ENCODE assay signal across 1 cellular context in genomic region chr9:111360881-111361280, GRCh38.
TF ChIP-seq lines count a peak whose summit lies in the region.

No MANE protein-coding gene starts in this region.

TF ChIP-seq in GM12878, 131 proteins besides CTCF, POLR2A, EP300 and RAD21 (continued from another document):
- TF ChIP-seq IRF5 (IDR thresholded peaks at IDR 0.05; ENCODE audit: borderline replicate concordance) (no peak), NBN (IDR thresholded peaks at IDR 0.05) (0 out of 2 replicates have a peak, but pooled peaks have one; percentile 29), MEF2B (IDR thresholded peaks at IDR 0.05; ENCODE audit: partially characterized antibody, poor library complexity, severe bottlenecking) (peak; percentile 96), ZNF592 (IDR thresholded peaks at IDR 0.05) (0 out of 2 replicates have a peak, but pooled peaks have one; percentile 37), NRF1 (conservative IDR thresholded peaks at IDR 0.05; ENCODE audit: low read depth, low read length) (no peak)
TF ChIP-seq in GM12878: peak in this region for 17.
